8 cellular contexts compared by ENCODE assay signal in genomic region chr11:64164392-64165312, GRCh38. TPM values are rescaled to one million over a fixed set of nuclear protein-coding genes. Genes with fewer than 3 reads are reported as not detected.
DNase-seq lines count a peak whose midpoint lies in the region; ATAC-seq and TF ChIP-seq lines count a peak whose summit lies in the region.

No MANE protein-coding gene starts in this region.

- H3K27ac ChIP-seq in dorsolateral prefrontal cortex (peak overlapping the region in 36 of 59 donors; percentile 1 to 90 (median 72)), neural cell (ENCODE audit: low read length) (no peak overlapping the region)

- H3K27me3 ChIP-seq in NT2/D1 (ENCODE audit: insufficient read depth, insufficient read length) (peaks cover 8% of the 10 kb centered on the region), dorsolateral prefrontal cortex (no peaks in the 10 kb centered on the region), neural cell (ENCODE audit: insufficient read depth, low read depth, low read length) (no peaks in the 10 kb centered on the region)

- peak overlapping the region; percentile 80 for H3K4me3 ChIP-seq in GM12864 (ENCODE audit: low read depth, low read length)
- peak overlapping the region; percentile 68 for H3K4me3 ChIP-seq in NT2/D1 (ENCODE audit: insufficient read length, low read depth)
- H3K4me3 ChIP-seq in dorsolateral prefrontal cortex: peak overlapping the region in 58 of 59 donors; percentile 54 to 91 (median 78)
- H3K4me3 ChIP-seq in neural cell (ENCODE audit: low read length): peak overlapping the region; percentile 84

- H2AFZ ChIP-seq in neural cell (ENCODE audit: low read depth, low read length): no peak overlapping the region

- no peaks in the 10 kb centered on the region for H4K20me1 ChIP-seq in neural cell (ENCODE audit: insufficient read depth)

- peak overlapping the region; percentile 81 for H3K9ac ChIP-seq in NT2/D1 (ENCODE audit: insufficient read length, low read depth)
- no peak overlapping the region for H3K9ac ChIP-seq in neural cell (ENCODE audit: low read length)

- intact Hi-C loops in dorsolateral prefrontal cortex (cut with DNase I): no loop called here

- TF ChIP-seq EP300 in neural cell (conservative IDR thresholded peaks at IDR 0.05; ENCODE audit: poor library complexity, severe bottlenecking): no peak

- H3K36me3 ChIP-seq in NT2/D1 (ENCODE audit: insufficient read depth, insufficient read length, low read length) (no peaks in the 10 kb centered on the region), neural cell (ENCODE audit: insufficient read depth, low read length) (no peaks in the 10 kb centered on the region)

- no peak overlapping the region for H3K4me2 ChIP-seq in neural cell (ENCODE audit: low read length)

- no peak for DNase-seq in GM12864 (ENCODE audit: low read depth)
- no peak for DNase-seq in NT2/D1 (ENCODE audit: low read depth, low spot score)
- DNase-seq in dorsolateral prefrontal cortex: no peak
- no peak for DNase-seq in kidney tubule cell (ENCODE audit: low spot score)
- DNase-seq in NCI-H1436 treated with DMSO at 0.1 percent for 48 hours (lab: John Stamatoyannopoulos, UW): no peak

- H3F3A ChIP-seq in neural cell (ENCODE audit: insufficient read depth, low read length, poor library complexity, severe bottlenecking): no peaks in the 10 kb centered on the region

- H3K9me2 ChIP-seq in neural cell (ENCODE audit: insufficient read depth, low read length): no peaks in the 10 kb centered on the region

- H3K4me1 ChIP-seq in NT2/D1 (ENCODE audit: insufficient read depth, insufficient read length): peaks cover 12% of the 10 kb centered on the region

- H3K9me3 ChIP-seq in NT2/D1 (ENCODE audit: insufficient read depth, low read length) (peaks cover 6% of the 10 kb centered on the region; the same call in 1 of the 2 replicates), neural cell (ENCODE audit: low read length) (no peaks in the 10 kb centered on the region)

- ATAC-seq in HG02970 (IDR thresholded peaks at IDR 0.05; ENCODE audit: low FRiP score, unreplicated experiment) (no peak), HG03095 (IDR thresholded peaks at IDR 0.05; ENCODE audit: unreplicated experiment) (no peak)

- no peak for TF ChIP-seq RAD21 in neural cell (conservative IDR thresholded peaks at IDR 0.05)

- TF ChIP-seq CTCF in GM12864 (IDR thresholded peaks at IDR 0.05; ENCODE audit: low read depth, low read length, missing control alignments): no peak
- no peak for TF ChIP-seq CTCF in dorsolateral prefrontal cortex (IDR thresholded peaks at IDR 0.05 in 54 of 56, conservative IDR thresholded peaks at IDR 0.05 in 2 of 56; ENCODE audit: low read depth in 1 of 56, partially characterized antibody in 56 of 56)
- TF ChIP-seq CTCF in neural cell (IDR thresholded peaks at IDR 0.05; ENCODE audit: poor library complexity, severe bottlenecking): no peak

- H3K79me2 ChIP-seq in neural cell (replicated peaks; ENCODE audit: insufficient read depth, low read length): no peaks in the 10 kb centered on the region

TF ChIP-seq in neural cell, 6 proteins besides CTCF, POLR2A, EP300 and RAD21:
- TF ChIP-seq SMC3 (conservative IDR thresholded peaks at IDR 0.05; ENCODE audit: poor library complexity): no peak
- no peak for TF ChIP-seq REST (IDR thresholded peaks at IDR 0.05; ENCODE audit: borderline replicate concordance)
- no peak for TF ChIP-seq EZH2 (IDR thresholded peaks at IDR 0.05; ENCODE audit: borderline replicate concordance, insufficient read depth, low read length, poor library complexity, severe bottlenecking)
- no peak for TF ChIP-seq TAF1 (IDR thresholded peaks at IDR 0.05; ENCODE audit: low read depth)
- no peak for TF ChIP-seq MXI1 (conservative IDR thresholded peaks at IDR 0.05; ENCODE audit: poor library complexity, severe bottlenecking)
- TF ChIP-seq POLR2AphosphoS5 (IDR thresholded peaks at IDR 0.05): no peak

RNA-seq across cellular contexts. Expression of gene MACROD1, which starts 1.3 kb away (rescaled TPM):
- 10 to 100 TPM; 13.2 to 50.7 (median 30.7) TPM for total RNA-seq in dorsolateral prefrontal cortex
- polyA plus RNA-seq in neural cell: 19.9 and 30.8 TPM in 2 replicates
- polyA minus RNA-seq in neural cell: 7.8 and 8.2 TPM in 2 replicates

RNA-seq across cellular contexts. Expression of gene STIP1, which starts 21.3 kb away (rescaled TPM):
- total RNA-seq in dorsolateral prefrontal cortex: 100 to 1,000 TPM in 118 of 120 experiments, 10 to 100 TPM in 2; 90.1 to 461 (median 151) TPM
- polyA plus RNA-seq in neural cell: 161 and 174 TPM in 2 replicates
- 116 and 139 TPM in 2 replicates for polyA minus RNA-seq in neural cell

RNA-seq across cellular contexts. Expression of gene FERMT3, which starts 41.9 kb away (rescaled TPM):
- total RNA-seq in dorsolateral prefrontal cortex: 10 to 100 TPM in 39 of 120 experiments, 1 to 10 TPM in 81; 2.0 to 27.1 (median 8.4) TPM
- 0.89 TPM in 1 of 2 replicates, not detected in the other for polyA plus RNA-seq in neural cell
- polyA minus RNA-seq in neural cell: 0.73 and 0.81 TPM in 2 replicates
